ENCODE assay signal across 8 cellular contexts in genomic region chr17:39174907-39175694, GRCh38. TPM values are rescaled to one million over a fixed set of nuclear protein-coding genes. Genes with fewer than 3 reads are reported as not detected.
A peak's percentile ranks its signal among the peaks of the same experiment; 100 is the strongest.
DNase-seq lines count a peak whose midpoint lies in the region; ATAC-seq and TF ChIP-seq lines count a peak whose summit lies in the region.

No MANE protein-coding gene starts in this region.

- ATAC-seq in psoas muscle (peak; percentile 55 to 75 (median 63)), HG02840 (IDR thresholded peaks at IDR 0.05; ENCODE audit: low FRiP score, unreplicated experiment) (no peak), HG03196 (IDR thresholded peaks at IDR 0.05; ENCODE audit: unreplicated experiment) (no peak)

- POLR2A ChIA-PET in Caco-2 (lab: Charles Lee) = interaction anchor here (0.6 to 0.7 kb wide), 2 partner anchors 13 to 208 kb away, joined by 3 read pairs; partner anchors contain the start of gene FBXO47

- no peaks in the 10 kb centered on the region for H3K4me1 ChIP-seq in Caco-2
- peaks cover 9% of the 10 kb centered on the region for H3K4me1 ChIP-seq in SJCRH30
- peaks cover 37% of the 10 kb centered on the region for H3K4me1 ChIP-seq in psoas muscle

- intact Hi-C loops in Caco-2 (cut with micrococcal nuclease; ENCODE audit: unreplicated experiment) = no loop called here
- intact Hi-C loops in activated naive CD4-positive, alpha-beta T cell treated with anti-CD3 and anti-CD28 coated beads for 36 hours (cut with micrococcal nuclease) = loop anchor here (1.0 kb wide), 1 partner anchor 192 kb away; no protein-coding TSS in a partner anchor
- intact Hi-C loops in psoas muscle (cut with DNase I) = no loop called here

- H3K9me3 ChIP-seq in Caco-2 (no peaks in the 10 kb centered on the region), SJCRH30 (replicated peaks) (no peaks in the 10 kb centered on the region), psoas muscle (no peaks in the 10 kb centered on the region)

- H3K9me3 Mint-ChIP-seq in Caco-2 (ENCODE audit: unreplicated experiment) (no peaks in the 10 kb centered on the region), glutamatergic neuron (ENCODE audit: unreplicated experiment) (peaks cover 8% of the 10 kb centered on the region)
- H3K9me3 Mint-ChIP-seq in activated naive CD4-positive, alpha-beta T cell treated with anti-CD3 and anti-CD28 coated beads for 36 hours = no peaks in the 10 kb centered on the region

- DNase-seq in Caco-2 (peak; percentile 66 to 71), KG1 (lab: John Stamatoyannopoulos, UW) (peak; percentile 36), SJCRH30 (peak; percentile 71 to 87), glutamatergic neuron (peak; percentile 83), psoas muscle (peak; percentile 84 to 90)
- DNase-seq in activated naive CD4-positive, alpha-beta T cell treated with anti-CD3 and anti-CD28 coated beads for 36 hours = peak; percentile 85

- no peaks in the 10 kb centered on the region for H3K27me3 Mint-ChIP-seq in Caco-2 (ENCODE audit: insufficient read depth, unreplicated experiment)
- no peaks in the 10 kb centered on the region for H3K27me3 Mint-ChIP-seq in activated naive CD4-positive, alpha-beta T cell treated with anti-CD3 and anti-CD28 coated beads for 36 hours (ENCODE audit: low read depth)
- peaks cover 8% of the 10 kb centered on the region for H3K27me3 Mint-ChIP-seq in glutamatergic neuron (ENCODE audit: unreplicated experiment)

- H3K27me3 ChIP-seq in Caco-2 (replicated peaks; ENCODE audit: control insufficient read depth, insufficient read depth, low read length) (no peaks in the 10 kb centered on the region), SJCRH30 (no peaks in the 10 kb centered on the region), psoas muscle (ENCODE audit: insufficient read depth in 3 of 3, low read length in 2 of 3) (no peaks in the 10 kb centered on the region)

- H3K36me3 ChIP-seq in Caco-2 (ENCODE audit: control insufficient read depth, insufficient read depth, low read length) (no peaks in the 10 kb centered on the region), SJCRH30 (peaks cover 19% of the 10 kb centered on the region; the same call in 1 of the 2 replicates), psoas muscle (ENCODE audit: insufficient read depth in 1 of 2, low read depth in 1 of 2) (peaks cover 3 to 49% of the 10 kb centered on the region in 2 donors)

- no peak overlapping the region for H3K27ac Mint-ChIP-seq in Caco-2 (ENCODE audit: unreplicated experiment)
- no peak overlapping the region for H3K27ac Mint-ChIP-seq in activated naive CD4-positive, alpha-beta T cell treated with anti-CD3 and anti-CD28 coated beads for 36 hours
- H3K27ac Mint-ChIP-seq in glutamatergic neuron (ENCODE audit: unreplicated experiment) = no peak overlapping the region

- no TSS peak for BruUV-seq in Caco-2 (replicated peaks; lab: Mats Ljungman, UMichigan)

- no peak overlapping the region for H3K4me3 Mint-ChIP-seq in Caco-2 (ENCODE audit: unreplicated experiment)
- H3K4me3 Mint-ChIP-seq in activated naive CD4-positive, alpha-beta T cell treated with anti-CD3 and anti-CD28 coated beads for 36 hours = no peak overlapping the region
- H3K4me3 Mint-ChIP-seq in glutamatergic neuron (ENCODE audit: unreplicated experiment) = no peak overlapping the region

- TF ChIP-seq CTCF in Caco-2 (IDR thresholded peaks at IDR 0.05; ENCODE audit: insufficient read depth in 1 of 2, low read depth in 1 of 2, low read length in 1 of 2, severe bottlenecking in 1 of 2, unreplicated experiment in 1 of 2) (peak; percentile 68 to 70), glutamatergic neuron (IDR thresholded peaks at IDR 0.05; ENCODE audit: partially characterized antibody, unreplicated experiment) (peak; percentile 94), psoas muscle (IDR thresholded peaks at IDR 0.05) (peak; percentile 87)

- H3K4me1 Mint-ChIP-seq in Caco-2 (ENCODE audit: low read depth, unreplicated experiment) = no peaks in the 10 kb centered on the region
- peaks cover 4% of the 10 kb centered on the region for H3K4me1 Mint-ChIP-seq in activated naive CD4-positive, alpha-beta T cell treated with anti-CD3 and anti-CD28 coated beads for 36 hours (ENCODE audit: low read depth)
- peaks cover 14% of the 10 kb centered on the region for H3K4me1 Mint-ChIP-seq in glutamatergic neuron (ENCODE audit: low read depth, unreplicated experiment)

- peaks cover 7% of the 10 kb centered on the region for H3K36me3 Mint-ChIP-seq in Caco-2 (ENCODE audit: insufficient read depth, unreplicated experiment)
- no peaks in the 10 kb centered on the region for H3K36me3 Mint-ChIP-seq in activated naive CD4-positive, alpha-beta T cell treated with anti-CD3 and anti-CD28 coated beads for 36 hours (ENCODE audit: low read depth)
- H3K36me3 Mint-ChIP-seq in glutamatergic neuron (ENCODE audit: unreplicated experiment) = peaks cover 7% of the 10 kb centered on the region

- CTCF ChIA-PET in Caco-2 (lab: Charles Lee) = interaction anchor here (0.8 to 2.8 kb wide), 11 partner anchors 9 to 306 kb away, joined by 3 to 32 read pairs (median 8); partner anchors contain the start of genes ARL5C and RPL19
- CTCF ChIA-PET in activated naive CD4-positive, alpha-beta T cell treated with anti-CD3 and anti-CD28 coated beads for 36 hours (lab: Charles Lee) = interaction anchor here (0.6 to 5.0 kb wide), 26 partner anchors 8 to 617 kb away, joined by 3 to 73 read pairs (median 4); partner anchors contain the start of genes ARL5C, PLXDC1 and RPL19

- 49 to 57% (median 56%) methylated on average over 31 to 35 of the region's 35 CpGs for WGBS in psoas muscle, 3 donors

- H3K27ac ChIP-seq in SJCRH30 (no peak overlapping the region), psoas muscle (peak overlapping the region; percentile 81)

- H3K4me3 ChIP-seq in Caco-2 (ENCODE audit: low read depth, low read length) = no peak overlapping the region
- H3K4me3 ChIP-seq in SJCRH30 = no peak overlapping the region
- H3K4me3 ChIP-seq in psoas muscle = no peak overlapping the region

RNA-seq across cellular contexts. Expression of gene ARL5C, which starts 9.1 kb away (rescaled TPM):
- not detected in 2 replicates for total RNA-seq in Caco-2 (2022)
- not detected in 2 replicates for total RNA-seq in SJCRH30 (2014; rRNA removed; shearing (Covaris generic))
- total RNA-seq in activated naive CD4-positive, alpha-beta T cell treated with anti-CD3 and anti-CD28 coated beads for 36 hours = not detected
- total RNA-seq in glutamatergic neuron (ENCODE audit: unreplicated experiment) = not detected
- 1 to 10 TPM in 1 of 4 donors, under 1 TPM in 2, not detected in 1; 0.15 to 1.0 (median 0.15) TPM for total RNA-seq in psoas muscle
- polyA plus RNA-seq in psoas muscle = not detected

RNA-seq across cellular contexts. Expression of gene CACNB1, which starts 22.4 kb away (rescaled TPM):
- total RNA-seq in Caco-2 (2022) (6.1 and 7.0 TPM in 2 replicates), glutamatergic neuron (ENCODE audit: unreplicated experiment) (77.1 TPM), psoas muscle (100 to 1,000 TPM; 209 to 274 (median 226) TPM)
- total RNA-seq in SJCRH30 (2014; rRNA removed; shearing (Covaris generic)) = 4.6 and 8.3 TPM in 2 replicates
- 1 to 10 TPM; 5.3 to 5.9 TPM for total RNA-seq in activated naive CD4-positive, alpha-beta T cell treated with anti-CD3 and anti-CD28 coated beads for 36 hours
- 100 to 1,000 TPM in 2 of 3 donors, 10 to 100 TPM in 1; 88.2 to 196 (median 149) TPM for polyA plus RNA-seq in psoas muscle

RNA-seq across cellular contexts. Expression of gene PLXDC1, which starts 23.7 kb away (rescaled TPM):
- 0.14 and 0.44 TPM in 2 replicates for total RNA-seq in Caco-2 (2022)
- 0.06 TPM in 1 of 2 replicates, not detected in the other for total RNA-seq in SJCRH30 (2014; rRNA removed; shearing (Covaris generic))
- total RNA-seq in activated naive CD4-positive, alpha-beta T cell treated with anti-CD3 and anti-CD28 coated beads for 36 hours = 1 to 10 TPM; 1.2 to 1.4 TPM
- not detected for total RNA-seq in glutamatergic neuron (ENCODE audit: unreplicated experiment)
- total RNA-seq in psoas muscle = 1 to 10 TPM; 2.3 to 9.2 (median 2.7) TPM
- 1 to 10 TPM; 2.7 to 3.9 (median 3.3) TPM for polyA plus RNA-seq in psoas muscle

RNA-seq across cellular contexts. Expression of gene RPL19, which starts 25.0 kb away (rescaled TPM):
- total RNA-seq in Caco-2 (2022) (1,825 and 2,017 TPM in 2 replicates), glutamatergic neuron (ENCODE audit: unreplicated experiment) (877 TPM), psoas muscle (1,000 to 10,000 TPM; 1,146 to 1,520 (median 1,371) TPM)
- 2,386 and 2,441 TPM in 2 replicates for total RNA-seq in SJCRH30 (2014; rRNA removed; shearing (Covaris generic))
- total RNA-seq in activated naive CD4-positive, alpha-beta T cell treated with anti-CD3 and anti-CD28 coated beads for 36 hours = 1,000 to 10,000 TPM; 3,280 to 3,392 TPM
- 1,000 to 10,000 TPM; 2,244 to 3,039 (median 2,565) TPM for polyA plus RNA-seq in psoas muscle

RNA-seq across cellular contexts. Expression of gene STAC2, which starts 50.6 kb away (rescaled TPM):
- total RNA-seq in Caco-2 (2022) (0.09 TPM in 1 of 2 replicates, not detected in the other), glutamatergic neuron (ENCODE audit: unreplicated experiment) (1.8 TPM), psoas muscle (1 to 10 TPM in 1 of 4 donors, under 1 TPM in 2, not detected in 1; 0.07 to 1.2 (median 0.38) TPM)
- not detected in 2 replicates for total RNA-seq in SJCRH30 (2014; rRNA removed; shearing (Covaris generic))
- total RNA-seq in activated naive CD4-positive, alpha-beta T cell treated with anti-CD3 and anti-CD28 coated beads for 36 hours = not detected
- polyA plus RNA-seq in psoas muscle = under 1 TPM; 0.13 to 0.35 (median 0.29) TPM

Comparison
In these comparisons a context has a peak if more than half of its experiments do, and no peak if none do; other contexts are left out.
1. DNase-seq: peak in every context shown above with its lines; median percentile 87 in psoas muscle; 85 in activated naive CD4-positive, alpha-beta T cell treated with anti-CD3 and anti-CD28 coated beads for 36 hours; 83 in glutamatergic neuron; 79 in SJCRH30; 68 in Caco-2; 36 in KG1.
2. ATAC-seq: peak in psoas muscle (4 of 4); none in HG02840 (single experiment) and HG03196 (single experiment).
3. Peak in every context shown above with its lines, with median percentiles within 50 percentile points of each other: CTCF ChIP-seq.